In genomic region chr12:85309180-85309579, GRCh38 we compare ENCODE assay signal across 2 cellular contexts.
TF ChIP-seq lines count a peak whose summit lies in the region.

No MANE protein-coding gene starts in this region.

TF ChIP-seq in SK-N-SH treated with all-trans-retinoic acid at 6 μM for 48 hours, 23 proteins besides CTCF, POLR2A, EP300 and RAD21 (continued from another document):
- TF ChIP-seq, protein P1, sequence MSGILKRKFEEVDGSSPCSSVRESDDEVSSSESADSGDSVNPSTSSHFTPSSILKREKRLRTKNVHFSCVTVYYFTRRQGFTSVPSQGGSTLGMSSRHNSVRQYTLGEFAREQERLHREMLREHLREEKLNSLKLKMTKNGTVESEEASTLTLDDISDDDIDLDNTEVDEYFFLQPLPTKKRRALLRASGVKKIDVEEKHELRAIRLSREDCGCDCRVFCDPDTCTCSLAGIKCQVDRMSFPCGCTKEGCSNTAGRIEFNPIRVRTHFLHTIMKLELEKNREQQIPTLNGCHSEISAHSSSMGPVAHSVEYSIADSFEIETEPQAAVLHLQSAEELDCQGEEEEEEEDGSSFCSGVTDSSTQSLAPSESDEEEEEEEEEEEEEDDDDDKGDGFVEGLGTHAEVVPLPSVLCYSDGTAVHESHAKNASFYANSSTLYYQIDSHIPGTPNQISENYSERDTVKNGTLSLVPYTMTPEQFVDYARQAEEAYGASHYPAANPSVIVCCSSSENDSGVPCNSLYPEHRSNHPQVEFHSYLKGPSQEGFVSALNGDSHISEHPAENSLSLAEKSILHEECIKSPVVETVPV (CRISPR knock-in tag; IDR thresholded peaks at IDR 0.05), result no peak
- no peak for TF ChIP-seq ZNF8 (CRISPR knock-in tag; IDR thresholded peaks at IDR 0.05)
- 0 out of 2 replicates have a peak, but pooled peaks have one; percentile 22 for TF ChIP-seq SNAI2 (CRISPR knock-in tag; IDR thresholded peaks at IDR 0.05)

TF ChIP-seq in SK-N-SH, 30 proteins besides CTCF, POLR2A, EP300 and RAD21 (continued from another document):
- TF ChIP-seq USF2 (IDR thresholded peaks at IDR 0.05; ENCODE audit: borderline replicate concordance, low read depth, low read length), result no peak
- TF ChIP-seq EZH2phosphoT487 (IDR thresholded peaks at IDR 0.05; ENCODE audit: borderline replicate concordance, low read depth), result no peak
- no peak for TF ChIP-seq SIN3A (IDR thresholded peaks at IDR 0.05; ENCODE audit: borderline replicate concordance, low read depth, low read length)
- no peak for TF ChIP-seq RXRA (IDR thresholded peaks at IDR 0.05; ENCODE audit: borderline replicate concordance, low read depth)
- no peak for TF ChIP-seq RFX5 (IDR thresholded peaks at IDR 0.05; ENCODE audit: low read length)
- no peak for TF ChIP-seq GATA2 (CRISPR knock-in tag; IDR thresholded peaks at IDR 0.05)
- no peak for TF ChIP-seq JUND (IDR thresholded peaks at IDR 0.05)
